In the genomic region with DNA sequence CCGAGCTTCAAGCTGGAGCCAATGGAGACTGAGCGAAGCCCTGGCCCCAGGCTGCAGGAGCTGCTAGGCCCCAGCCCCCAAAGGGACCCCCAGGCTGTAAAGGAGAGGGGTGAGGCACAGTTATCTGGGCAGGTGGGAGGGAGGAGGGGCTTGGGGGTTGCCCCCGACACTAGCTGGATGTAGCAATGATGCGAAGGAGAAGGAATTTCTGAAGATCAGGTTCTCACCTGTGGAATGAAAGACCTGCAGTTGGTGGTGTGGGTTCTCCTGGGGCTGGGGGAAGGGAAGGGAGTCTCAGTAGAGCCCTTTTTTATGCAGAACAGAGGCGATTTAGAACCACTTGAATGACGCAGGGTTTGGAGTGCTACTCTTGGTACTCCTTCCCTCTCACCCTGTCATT, we compare ENCODE assay signal across 9 cellular contexts. TPM values are rescaled to one million over a fixed set of nuclear protein-coding genes. Genes with fewer than 3 reads are reported as not detected.
DNase-seq lines count a peak whose midpoint lies in the region; ATAC-seq and TF ChIP-seq lines count a peak whose summit lies in the region.
"Had no signal": no experiment of that assay in that cellular context is flagged by ENCODE, and none has a peak within 500 bp of the region (broad histone marks: within the 10 kb centered on the region; RNA-seq: fewer than 3 reads in every experiment).

No MANE protein-coding gene starts in this region.

- in situ Hi-C loops in ACHN (cut with HindIII; ENCODE audit: low pct_ligation_motif_present, low pct_unique_long_range_greater_than_20kb, low sequenced_read_pairs), result no loop called here

- H3K27me3 Mint-ChIP-seq in activated CD4-positive, alpha-beta T cell treated with anti-CD3 and anti-CD28 coated beads for 36 hours, result no peaks in the 10 kb centered on the region
- H3K27me3 Mint-ChIP-seq in activated B cell treated with CpG ODN at 0.5 μM for 24 hours, result no peaks in the 10 kb centered on the region

- no peak for ATAC-seq in activated CD4-positive, alpha-beta T cell treated with anti-CD3 and anti-CD28 coated beads for 36 hours
- ATAC-seq in activated B cell treated with CpG ODN at 0.5 μM for 24 hours (ENCODE audit: low read depth) (no peak), GM21447 (IDR thresholded peaks at IDR 0.05; ENCODE audit: unreplicated experiment) (no peak)

- CTCF ChIA-PET in activated CD4-positive, alpha-beta T cell treated with anti-CD3 and anti-CD28 coated beads for 36 hours (lab: Charles Lee), result interaction anchor here (1.3 to 3.2 kb wide), 4 partner anchors 12 to 32 kb away, joined by 3 to 21 read pairs (median 4); no protein-coding TSS in a partner anchor
- CTCF ChIA-PET in activated B cell treated with CpG ODN at 0.5 μM for 24 hours (lab: Charles Lee), result no interaction called here

- H3K4me3 Mint-ChIP-seq in activated CD4-positive, alpha-beta T cell treated with anti-CD3 and anti-CD28 coated beads for 36 hours, result peak overlapping the region; percentile 90
- H3K4me3 Mint-ChIP-seq in activated B cell treated with CpG ODN at 0.5 μM for 24 hours, result peak overlapping the region; percentile 95

- intact Hi-C loops in activated CD4-positive, alpha-beta T cell treated with anti-CD3 and anti-CD28 coated beads for 36 hours (cut with DNase I, micrococcal nuclease), result no loop called here
- intact Hi-C loops in activated B cell treated with CpG ODN at 0.5 μM for 24 hours (cut with micrococcal nuclease) (no loop called here), spleen (cut with DNase I; ENCODE audit: low total_unique reads) (loop anchor here (10.0 kb wide), 1 partner anchor 220 kb away; the partner anchor contains the start of gene CLUAP1)

- no peak for TF ChIP-seq CTCF in activated B cell treated with CpG ODN at 0.5 μM for 24 hours (IDR thresholded peaks at IDR 0.05)
- no peak for TF ChIP-seq CTCF in foreskin fibroblast (IDR thresholded peaks at IDR 0.05; ENCODE audit: low read depth, low read length)
- no peak for TF ChIP-seq CTCF in spleen (IDR thresholded peaks at IDR 0.05 in 8 of 11, conservative IDR thresholded peaks at IDR 0.05 in 3 of 11)

- POLR2A ChIA-PET in activated CD4-positive, alpha-beta T cell treated with anti-CD3 and anti-CD28 coated beads for 36 hours (lab: Charles Lee), result interaction anchor here (0.7 kb wide), 1 partner anchor 220 kb away, joined by 3 read pairs; the partner anchor contains the start of gene IL32
- POLR2A ChIA-PET in activated B cell treated with CpG ODN at 0.5 μM for 24 hours (lab: Charles Lee), result interaction anchor here (2.7 kb wide), 1 partner anchor 12 kb away, joined by 17 read pairs; no protein-coding TSS in a partner anchor

- no peak overlapping the region for H3K27ac ChIP-seq in spleen

- peaks cover 17 to 57% (median 49%) of the 10 kb centered on the region in 6 donors for H3K36me3 ChIP-seq in spleen

- H3K4me1 Mint-ChIP-seq in activated CD4-positive, alpha-beta T cell treated with anti-CD3 and anti-CD28 coated beads for 36 hours, result peaks cover 24% of the 10 kb centered on the region
- H3K4me1 Mint-ChIP-seq in activated B cell treated with CpG ODN at 0.5 μM for 24 hours, result peaks cover 40% of the 10 kb centered on the region

- peaks cover 17 to 46% (median 37%) of the 10 kb centered on the region in 6 donors for H3K4me1 ChIP-seq in spleen

- no peak overlapping the region for H3K27ac Mint-ChIP-seq in activated CD4-positive, alpha-beta T cell treated with anti-CD3 and anti-CD28 coated beads for 36 hours
- no peak overlapping the region for H3K27ac Mint-ChIP-seq in activated B cell treated with CpG ODN at 0.5 μM for 24 hours

- peaks cover 64% of the 10 kb centered on the region for H3K36me3 Mint-ChIP-seq in activated CD4-positive, alpha-beta T cell treated with anti-CD3 and anti-CD28 coated beads for 36 hours (ENCODE audit: low read depth)
- H3K36me3 Mint-ChIP-seq in activated B cell treated with CpG ODN at 0.5 μM for 24 hours (ENCODE audit: low read depth), result peaks cover 66% of the 10 kb centered on the region

- TF ChIP-seq POLR2A in spleen (IDR thresholded peaks at IDR 0.05), result no peak

- WGBS in spleen, 5 donors, result 89 to 97% (median 91%) methylated on average over 6 of the region's 6 CpGs

- peaks cover 22% of the 10 kb centered on the region for H3K9me3 Mint-ChIP-seq in activated CD4-positive, alpha-beta T cell treated with anti-CD3 and anti-CD28 coated beads for 36 hours (ENCODE audit: low read depth)
- peaks cover 3% of the 10 kb centered on the region for H3K9me3 Mint-ChIP-seq in activated B cell treated with CpG ODN at 0.5 μM for 24 hours

- H3K4me3 ChIP-seq in foreskin fibroblast (ENCODE audit: low read depth in 1 of 2, low read length in 2 of 2) (peak overlapping the region; percentile 99), spleen (peak overlapping the region in 5 of 8 donors; percentile 79 to 97 (median 95))

- peaks cover 6 to 56% (median 46%) of the 10 kb centered on the region in 8 donors for H3K9me3 ChIP-seq in spleen

- H3K27me3 ChIP-seq in spleen (replicated peaks in 1 of 7), result no peaks in the 10 kb centered on the region

- no peak for DNase-seq in activated CD4-positive, alpha-beta T cell treated with anti-CD3 and anti-CD28 coated beads for 36 hours
- DNase-seq in activated CD4-positive, alpha-beta T cell treated with anti-CD3 and anti-CD28 coated beads, Interleukin-2, amount 50 U/mL, for 4 hours, result no peak
- DNase-seq in activated B cell treated with CpG ODN at 0.5 μM for 24 hours (no peak), foreskin fibroblast (no peak), spleen (no peak), ACHN (no peak), ureter (ENCODE audit: low spot score) (no peak)
- DNase-seq: stimulated activated CD4-positive, alpha-beta T cell treated with anti-CD3 and anti-CD28 coated beads, Interleukin-4, amount 100 ng/mL, for 1 hour had no signal

RNA-seq across cellular contexts. Expression of gene ZNF263, which starts 1.8 kb away (rescaled TPM):
- 10 to 100 TPM; 19.2 to 19.6 TPM for total RNA-seq in activated CD4-positive, alpha-beta T cell treated with anti-CD3 and anti-CD28 coated beads for 36 hours
- total RNA-seq in activated B cell treated with CpG ODN at 0.5 μM for 24 hours (42.7 and 42.9 TPM in 2 replicates), spleen (10 to 100 TPM; 27.8 to 51.9 (median 39.1) TPM), ureter (40.3 TPM)
- 10 to 100 TPM; 16.0 to 21.6 (median 19.8) TPM for polyA plus RNA-seq in spleen

RNA-seq across cellular contexts. Expression of gene TIGD7, which starts 20.1 kb away (rescaled TPM):
- 1 to 10 TPM; 2.9 TPM for total RNA-seq in activated CD4-positive, alpha-beta T cell treated with anti-CD3 and anti-CD28 coated beads for 36 hours
- total RNA-seq in activated B cell treated with CpG ODN at 0.5 μM for 24 hours, result 6.7 and 11.0 TPM in 2 replicates
- total RNA-seq in spleen, result 10 to 100 TPM in 2 of 7 donors, 1 to 10 TPM in 5; 5.8 to 12.0 (median 9.2) TPM
- 1 to 10 TPM; 3.6 to 3.8 (median 3.7) TPM for polyA plus RNA-seq in spleen
- total RNA-seq in ureter, result 5.3 TPM

RNA-seq across cellular contexts. Expression of gene ZNF75A, which starts 20.2 kb away (rescaled TPM):
- 10 to 100 TPM; 23.2 to 27.4 TPM for total RNA-seq in activated CD4-positive, alpha-beta T cell treated with anti-CD3 and anti-CD28 coated beads for 36 hours
- total RNA-seq in activated B cell treated with CpG ODN at 0.5 μM for 24 hours, result 84.0 and 97.9 TPM in 2 replicates
- 10 to 100 TPM; 29.7 to 48.2 (median 42.5) TPM for total RNA-seq in spleen
- polyA plus RNA-seq in spleen, result 10 to 100 TPM; 17.1 to 30.1 (median 24.2) TPM
- total RNA-seq in ureter, result 36.7 TPM

RNA-seq across cellular contexts. Expression of gene MEFV, which starts 28.7 kb away (rescaled TPM):
- total RNA-seq in activated CD4-positive, alpha-beta T cell treated with anti-CD3 and anti-CD28 coated beads for 36 hours, result under 1 TPM; 0.09 to 0.14 TPM
- not detected in 2 replicates for total RNA-seq in activated B cell treated with CpG ODN at 0.5 μM for 24 hours
- total RNA-seq in spleen, result 10 to 100 TPM; 14.9 to 61.1 (median 28.0) TPM
- polyA plus RNA-seq in spleen, result 1 to 10 TPM in 2 of 3 donors, under 1 TPM in 1; 0.39 to 3.7 (median 1.2) TPM
- total RNA-seq in ureter, result 1.8 TPM

RNA-seq across cellular contexts. Expression of gene ZNF200, which starts 50.2 kb away (rescaled TPM):
- total RNA-seq in activated CD4-positive, alpha-beta T cell treated with anti-CD3 and anti-CD28 coated beads for 36 hours, result 1 to 10 TPM; 8.3 to 9.0 TPM
- total RNA-seq in activated B cell treated with CpG ODN at 0.5 μM for 24 hours (13.6 and 15.1 TPM in 2 replicates), spleen (10 to 100 TPM; 14.2 to 24.4 (median 15.4) TPM), ureter (7.8 TPM)
- polyA plus RNA-seq in spleen, result 1 to 10 TPM; 4.2 to 6.3 (median 4.8) TPM
